8 cellular contexts compared by ENCODE assay signal in the genomic region with DNA sequence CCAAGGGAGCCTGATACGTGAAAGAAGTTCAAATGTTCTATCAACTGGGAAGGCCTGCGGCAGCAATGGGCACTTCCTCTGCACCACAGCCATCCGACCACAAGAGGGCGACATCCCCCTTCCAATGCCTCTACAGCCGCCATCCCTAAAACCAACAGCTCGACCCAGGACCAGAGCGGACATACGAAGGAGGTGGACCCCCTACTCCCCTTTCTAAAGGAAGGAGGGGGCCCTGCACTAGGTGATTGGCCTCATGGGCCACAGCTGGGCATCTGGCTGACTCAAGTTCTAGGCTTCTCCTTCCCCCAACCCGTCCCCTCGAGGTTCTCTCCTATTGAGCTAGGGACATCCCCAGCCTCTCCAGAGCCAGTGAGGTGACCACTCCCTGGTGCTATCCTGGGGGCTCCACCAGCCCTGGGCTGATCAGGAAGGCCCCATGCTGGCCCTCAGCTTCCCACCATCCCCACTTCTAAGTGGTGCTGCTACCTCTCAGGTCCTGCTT.
DNase-seq lines count a peak whose midpoint lies in the region; ATAC-seq, FAIRE-seq and TF ChIP-seq lines count a peak whose summit lies in the region.

No MANE protein-coding gene starts in this region.

- H3K27ac ChIP-seq in OCI-LY7 (ENCODE audit: low read depth, low read length, poor library complexity, severe bottlenecking) (no peak overlapping the region), fibroblast of lung (ENCODE audit: insufficient read depth, low read length) (no peak overlapping the region)

- peaks cover 12% of the 10 kb centered on the region for H3K4me1 Mint-ChIP-seq in nephron

- no peaks in the 10 kb centered on the region for H4K20me1 ChIP-seq in OCI-LY7 (ENCODE audit: insufficient read depth, low read length)
- no peaks in the 10 kb centered on the region for H4K20me1 ChIP-seq in fibroblast of lung (ENCODE audit: control insufficient read depth, extremely low read depth, insufficient read depth, low read length)

- peaks cover 14% of the 10 kb centered on the region for H3K9me3 Mint-ChIP-seq in nephron

- H3K4me1 ChIP-seq in OCI-LY7 (ENCODE audit: insufficient read depth, low read length, poor library complexity, severe bottlenecking) (no peaks in the 10 kb centered on the region), fibroblast of lung (ENCODE audit: control insufficient read depth, extremely low read depth, insufficient read depth, low read length) (peaks cover 4% of the 10 kb centered on the region)

- H3K79me2 ChIP-seq in OCI-LY7 (ENCODE audit: insufficient read depth, low read depth, low read length) = no peaks in the 10 kb centered on the region
- H3K79me2 ChIP-seq in fibroblast of lung (ENCODE audit: control insufficient read depth, insufficient read depth, low read length) = no peaks in the 10 kb centered on the region

- peak; percentile 88 for DNase-seq in GM13977 (ENCODE audit: low spot score)
- DNase-seq in OCI-LY7 (ENCODE audit: low spot score) = peak; percentile 43
- DNase-seq in activated T-cell treated with anti-CD3 and anti-CD28 coated beads for 48 hours (ENCODE audit: low read depth) = peak; percentile 64
- peak; percentile 46 to 65 for DNase-seq in fibroblast of lung (ENCODE audit: low read depth in 2 of 2)
- peak in 5 of 6 experiments; percentile 40 to 77 (median 60) for DNase-seq in stimulated activated naive CD4-positive, alpha-beta T cell (lab: John Stamatoyannopoulos, UW)

- H3K36me3 ChIP-seq in OCI-LY7 (ENCODE audit: insufficient read depth, low read length) (no peaks in the 10 kb centered on the region), fibroblast of lung (ENCODE audit: control insufficient read depth, insufficient read depth, low read length) (no peaks in the 10 kb centered on the region)

- TF ChIP-seq CTCF in GM13977 (IDR thresholded peaks at IDR 0.05; ENCODE audit: extremely low read depth, insufficient read depth, missing control alignments) (peak; percentile 97), OCI-LY7 (conservative IDR thresholded peaks at IDR 0.05; ENCODE audit: low read length) (peak; percentile 89), fibroblast of lung (conservative IDR thresholded peaks at IDR 0.05 in 1 of 2, IDR thresholded peaks at IDR 0.05 in 1 of 2; ENCODE audit: low read depth in 1 of 2, low read length in 2 of 2) (peak; percentile 90 to 98), nephron (IDR thresholded peaks at IDR 0.05; ENCODE audit: unreplicated experiment in 3 of 3) (peak; percentile 93 to 97 (median 93))

- no peak overlapping the region for H3K9ac ChIP-seq in fibroblast of lung (ENCODE audit: insufficient read depth, low read length)

- no peak overlapping the region for H3K4me2 ChIP-seq in OCI-LY7 (ENCODE audit: low read length)
- H3K4me2 ChIP-seq in fibroblast of lung (ENCODE audit: extremely low read depth, insufficient read depth, low read length) = peak overlapping the region; percentile 23

- H3K27me3 ChIP-seq in fibroblast of lung (ENCODE audit: control insufficient read depth, insufficient read depth, low read length) = no peaks in the 10 kb centered on the region

- no peaks in the 10 kb centered on the region for H3K27me3 Mint-ChIP-seq in nephron (ENCODE audit: low read depth)

- POLR2A ChIA-PET in OCI-LY7 (lab: Charles Lee) = no interaction called here

- peak; percentile 23 for FAIRE-seq in A204.1 (lab: Jason Lieb, UNC)

- H3K9me2 ChIP-seq in OCI-LY7 (ENCODE audit: insufficient read depth, low read length) = no peaks in the 10 kb centered on the region

- H2AFZ ChIP-seq in OCI-LY7 (ENCODE audit: low read length) (no peak overlapping the region), fibroblast of lung (ENCODE audit: low read length) (peak overlapping the region; percentile 28)

- CTCF ChIA-PET in OCI-LY7 (lab: Charles Lee; ENCODE audit: unreplicated experiment) = interaction anchor here (0.6 to 1.3 kb wide), 4 partner anchors 10 to 283 kb away, joined by 3 to 6 read pairs (median 4); partner anchors contain the start of gene RUFY4

- H3K36me3 Mint-ChIP-seq in nephron (ENCODE audit: low read depth) = peaks cover 4% of the 10 kb centered on the region

- in situ Hi-C loops in GM13977 (cut with MboI; ENCODE audit: low pct_unique_long_range_greater_than_20kb, low sequenced_read_pairs, unreplicated experiment) = loop anchor here (5.0 to 10.0 kb wide), 2 partner anchors 102 to 199 kb away; no protein-coding TSS in a partner anchor

- peak; percentile 56 for ATAC-seq in HG03571 (IDR thresholded peaks at IDR 0.05; ENCODE audit: unreplicated experiment)

- H3K4me3 ChIP-seq in OCI-LY7 (ENCODE audit: low read depth, low read length, poor library complexity, severe bottlenecking) (no peak overlapping the region), fibroblast of lung (replicated peaks in 1 of 4; ENCODE audit: control extremely low read depth in 1 of 4, insufficient read depth in 1 of 4, low read depth in 3 of 4, low read length in 4 of 4) (no peak overlapping the region)

- no peak overlapping the region for H3K27ac Mint-ChIP-seq in nephron

- intact Hi-C loops in OCI-LY7 (cut with micrococcal nuclease; ENCODE audit: unreplicated experiment) = loop anchor here (1.0 to 2.0 kb wide), 2 partner anchors 101 to 203 kb away; no protein-coding TSS in a partner anchor

- H3K4me3 Mint-ChIP-seq in nephron = no peak overlapping the region

- no TSS peak for BruUV-seq in OCI-LY7 (replicated peaks; lab: Mats Ljungman, UMichigan)

- no peaks in the 10 kb centered on the region for H3K9me3 ChIP-seq in OCI-LY7 (ENCODE audit: low read length)
- H3K9me3 ChIP-seq in fibroblast of lung (ENCODE audit: control insufficient read depth, insufficient read depth, low read depth, low read length) = no peaks in the 10 kb centered on the region
